Comparison of ENCODE assay signal across 8 cellular contexts in the genomic region with DNA sequence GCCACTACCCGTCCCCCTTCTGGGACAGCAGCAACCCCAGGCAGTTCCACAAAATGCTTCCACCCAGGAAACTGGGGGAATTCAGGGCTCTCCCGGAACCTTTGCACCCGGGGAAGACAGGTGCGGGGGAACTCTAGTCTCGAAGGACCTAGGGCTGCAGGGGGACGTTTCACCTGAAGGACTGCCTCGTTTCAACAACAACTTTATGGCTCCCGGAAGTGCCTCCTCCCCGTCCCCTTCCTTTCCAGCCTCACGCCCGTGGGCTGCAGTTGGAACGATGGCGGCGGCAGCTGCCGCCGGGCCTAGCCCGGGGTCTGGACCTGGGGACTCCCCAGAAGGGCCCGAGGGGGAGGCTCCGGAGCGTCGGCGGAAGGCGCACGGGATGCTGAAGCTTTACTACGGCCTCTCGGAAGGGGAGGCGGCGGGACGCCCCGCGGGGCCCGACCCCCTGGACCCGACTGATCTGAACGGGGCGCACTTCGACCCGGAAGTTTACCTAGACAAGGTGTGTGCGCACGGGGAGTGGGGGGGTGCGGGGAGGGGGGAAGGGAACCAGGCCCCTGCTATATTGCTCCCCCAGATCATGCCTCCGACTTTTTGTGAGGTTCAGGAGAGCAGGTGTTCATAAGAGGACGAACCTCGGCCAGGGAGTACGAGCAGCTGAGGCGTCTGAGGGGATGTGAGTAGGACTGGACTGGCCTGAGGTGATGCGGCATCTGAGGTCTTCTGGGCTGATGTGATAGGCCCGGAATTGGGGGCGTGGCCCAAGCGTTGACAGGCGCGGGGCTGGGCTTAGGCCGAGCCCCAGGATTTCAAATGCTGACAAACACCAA. TPM values are rescaled to one million over a fixed set of nuclear protein-coding genes. Genes with fewer than 3 reads are reported as not detected.
DNase-seq lines count a peak whose midpoint lies in the region; ATAC-seq and TF ChIP-seq lines count a peak whose summit lies in the region.

Gene VPS51, plus strand, starts transcription at position 241 of the 833 bp plus-strand sequence. Its CDS starts 37 bp downstream, at position 278.

- H3K4me1 ChIP-seq in BE2C (no peaks in the 10 kb centered on the region), left lung (peaks cover 3 to 24% of the 10 kb centered on the region in 2 donors)

- H3K36me3 ChIP-seq in BE2C (no peaks in the 10 kb centered on the region), left lung (no peaks in the 10 kb centered on the region)

- TF ChIP-seq CTCF in BE2C (IDR thresholded peaks at IDR 0.05; ENCODE audit: low read depth, low read length) (no peak), left lung (IDR thresholded peaks at IDR 0.05) (no peak)

- H3K9me3 ChIP-seq in BE2C (no peaks in the 10 kb centered on the region), left lung (no peaks in the 10 kb centered on the region)

- H3K27ac ChIP-seq in left lung = peak within 1 kb of the TSS; percentile 87 to 89

- ATAC-seq in GM19324 (IDR thresholded peaks at IDR 0.05; ENCODE audit: low FRiP score, unreplicated experiment) = peak; percentile 86
- peak; percentile 83 for ATAC-seq in HG03460 (IDR thresholded peaks at IDR 0.05; ENCODE audit: unreplicated experiment)
- ATAC-seq in left lung = peak; percentile 97

- peak within 1 kb of the TSS; percentile 69 for H3K4me3 ChIP-seq in BE2C (ENCODE audit: low read depth, low read length)
- H3K4me3 ChIP-seq in left lung = peak within 1 kb of the TSS; percentile 74 to 89

- intact Hi-C loops in left lung (cut with DNase I) = no loop called here

- H3K27me3 ChIP-seq in BE2C = no peaks in the 10 kb centered on the region
- no peaks in the 10 kb centered on the region for H3K27me3 ChIP-seq in left lung

- peak; percentile 80 for DNase-seq in BE2C
- DNase-seq in NCI-H69 (lab: John Stamatoyannopoulos, UW) = peak; percentile 96
- peak; percentile 76 to 86 for DNase-seq in activated CD4-positive, alpha-beta T cell treated with anti-CD3 and anti-CD28 coated beads, Interleukin-2, amount 50 U/mL, for 24 hours (ENCODE audit: low read depth in 1 of 2, low spot score in 1 of 2)
- DNase-seq in dermis blood vessel endothelial cell = peak; percentile 94
- peak; percentile 86 to 95 for DNase-seq in left lung
- peak; percentile 78 for DNase-seq in stimulated activated CD4-positive, alpha-beta T cell treated with anti-CD3 and anti-CD28 coated beads, Interleukin-2, amount 100 ng/mL, for 4 hours (ENCODE audit: low read depth)

RNA-seq across cellular contexts. Expression of gene VPS51, which starts in this region (rescaled TPM):
- polyA plus RNA-seq in BE2C (2012; ENCODE audit: insufficient read depth, insufficient read length, low read depth) = 193 TPM
- 319 and 409 TPM in 2 replicates for total RNA-seq in dermis blood vessel endothelial cell
- total RNA-seq in left lung = 10 to 100 TPM; 79.4 to 86.8 TPM

Comparison
In these comparisons a context has a peak if more than half of its experiments do, and no peak if none do; other contexts are left out.
1. Peak in every context shown above with its lines: DNase-seq, ATAC-seq, H3K4me3 ChIP-seq and H3K27ac ChIP-seq.